ENCODE assay signal across 9 cellular contexts in genomic region chr12:49903351-49903699, GRCh38. TPM values are rescaled to one million over a fixed set of nuclear protein-coding genes. Genes with fewer than 3 reads are reported as not detected.
DNase-seq lines count a peak whose midpoint lies in the region; ATAC-seq and TF ChIP-seq lines count a peak whose summit lies in the region.
"Had no signal": no experiment of that assay in that cellular context is flagged by ENCODE, and none has a peak within 500 bp of the region (broad histone marks: within the 10 kb centered on the region; RNA-seq: fewer than 3 reads in every experiment).

No MANE protein-coding gene starts in this region.

- H3K36me3 Mint-ChIP-seq in stimulated activated naive CD8-positive, alpha-beta T cell treated with anti-CD3 and anti-CD28 coated beads, Interleukin-15, Interleukin-2, amounts not matched to agents 100 ng/mL and 50 ng/mL, for 24 hours (ENCODE audit: low read depth), result no peaks in the 10 kb centered on the region
- no peaks in the 10 kb centered on the region for H3K36me3 Mint-ChIP-seq in naive thymus-derived CD4-positive, alpha-beta T cell

- peaks cover 10% of the 10 kb centered on the region for H3K4me1 Mint-ChIP-seq in stimulated activated naive CD8-positive, alpha-beta T cell treated with anti-CD3 and anti-CD28 coated beads, Interleukin-15, Interleukin-2, amounts not matched to agents 100 ng/mL and 50 ng/mL, for 24 hours (ENCODE audit: low read depth)
- peaks cover 0 to 13% (median 8%) of the 10 kb centered on the region in 7 donors for H3K4me1 Mint-ChIP-seq in naive thymus-derived CD4-positive, alpha-beta T cell

- no peak for TF ChIP-seq CTCF in coronary artery (IDR thresholded peaks at IDR 0.05)
- no peak for TF ChIP-seq CTCF in GM20000 (IDR thresholded peaks at IDR 0.05; ENCODE audit: extremely low read depth, missing control alignments)

- H3K27me3 ChIP-seq in naive thymus-derived CD4-positive, alpha-beta T cell (ENCODE audit: control insufficient read depth in 2 of 2, insufficient read depth in 2 of 2, low read length in 2 of 2), result no peaks in the 10 kb centered on the region

- H3K4me1 ChIP-seq in naive thymus-derived CD4-positive, alpha-beta T cell (ENCODE audit: control insufficient read depth in 2 of 2, insufficient read depth in 2 of 2, low read length in 2 of 2), result no peaks in the 10 kb centered on the region

- H3K27ac Mint-ChIP-seq in stimulated activated naive CD8-positive, alpha-beta T cell treated with anti-CD3 and anti-CD28 coated beads, Interleukin-15, Interleukin-2, amounts not matched to agents 100 ng/mL and 50 ng/mL, for 24 hours, result no peak overlapping the region
- H3K27ac Mint-ChIP-seq in naive thymus-derived CD4-positive, alpha-beta T cell, result no peak overlapping the region

- H3K9me3 ChIP-seq in naive thymus-derived CD4-positive, alpha-beta T cell (ENCODE audit: control insufficient read depth in 2 of 3, low read length in 3 of 3), result no peaks in the 10 kb centered on the region

- intact Hi-C loops in naive thymus-derived CD4-positive, alpha-beta T cell (cut with micrococcal nuclease), result no loop called here

- peaks cover 12% of the 10 kb centered on the region for H3K27me3 Mint-ChIP-seq in stimulated activated naive CD8-positive, alpha-beta T cell treated with anti-CD3 and anti-CD28 coated beads, Interleukin-15, Interleukin-2, amounts not matched to agents 100 ng/mL and 50 ng/mL, for 24 hours
- peaks cover 0 to 32% (median 5%) of the 10 kb centered on the region in 5 donors for H3K27me3 Mint-ChIP-seq in naive thymus-derived CD4-positive, alpha-beta T cell

- POLR2A ChIA-PET in naive thymus-derived CD4-positive, alpha-beta T cell (lab: Charles Lee), result no interaction called here

- no peaks in the 10 kb centered on the region for H3K9me3 Mint-ChIP-seq in stimulated activated naive CD8-positive, alpha-beta T cell treated with anti-CD3 and anti-CD28 coated beads, Interleukin-15, Interleukin-2, amounts not matched to agents 100 ng/mL and 50 ng/mL, for 24 hours
- no peaks in the 10 kb centered on the region for H3K9me3 Mint-ChIP-seq in naive thymus-derived CD4-positive, alpha-beta T cell

- CTCF ChIA-PET in naive thymus-derived CD4-positive, alpha-beta T cell (lab: Charles Lee), result no interaction called here

- DNase-seq in stimulated activated naive CD8-positive, alpha-beta T cell treated with anti-CD3 and anti-CD28 coated beads, Interleukin-15, Interleukin-2, amounts not matched to agents 100 U/mL and 50 U/mL, for 24 hours, result no peak
- no peak for DNase-seq in coronary artery (ENCODE audit: low spot score)
- peak in 1 of 9 donors; percentile 3 for DNase-seq in naive thymus-derived CD4-positive, alpha-beta T cell
- no peak for DNase-seq in GM20000 (ENCODE audit: low spot score)
- DNase-seq in effector CD4-positive, alpha-beta T cell, result no peak

- ATAC-seq in stimulated activated naive CD8-positive, alpha-beta T cell treated with anti-CD3 and anti-CD28 coated beads, Interleukin-15, Interleukin-2, amounts not matched to agents 100 U/mL and 50 U/mL, for 24 hours, result no peak
- ATAC-seq in naive thymus-derived CD4-positive, alpha-beta T cell, result no peak
- ATAC-seq in GM21390 (IDR thresholded peaks at IDR 0.05; ENCODE audit: unreplicated experiment) (no peak), GM19395 (IDR thresholded peaks at IDR 0.05; ENCODE audit: unreplicated experiment) (no peak)

- peak overlapping the region in 1 of 2 donors; percentile 69 for H3K27ac ChIP-seq in coronary artery
- no peak overlapping the region for H3K27ac ChIP-seq in naive thymus-derived CD4-positive, alpha-beta T cell (ENCODE audit: low read depth, low read length)

- H3K4me3 ChIP-seq in coronary artery, result peak overlapping the region; percentile 74
- peak overlapping the region; percentile 20 for H3K4me3 ChIP-seq in naive thymus-derived CD4-positive, alpha-beta T cell (ENCODE audit: low read length)

- no peaks in the 10 kb centered on the region for H3K36me3 ChIP-seq in naive thymus-derived CD4-positive, alpha-beta T cell (ENCODE audit: control insufficient read depth in 2 of 3, insufficient read depth in 3 of 3, low read length in 3 of 3)

- peak overlapping the region; percentile 30 for H3K4me3 Mint-ChIP-seq in stimulated activated naive CD8-positive, alpha-beta T cell treated with anti-CD3 and anti-CD28 coated beads, Interleukin-15, Interleukin-2, amounts not matched to agents 100 ng/mL and 50 ng/mL, for 24 hours
- H3K4me3 Mint-ChIP-seq in naive thymus-derived CD4-positive, alpha-beta T cell, result peak overlapping the region; percentile 31 to 88 (median 68)

RNA-seq across cellular contexts. Expression of gene FAIM2, which starts 0.4 kb away (rescaled TPM):
- total RNA-seq in naive thymus-derived CD4-positive, alpha-beta T cell, result under 1 TPM in 2 of 5 experiments, not detected in 3; 0.22 to 0.85 TPM
- not detected for polyA plus RNA-seq in naive thymus-derived CD4-positive, alpha-beta T cell

RNA-seq across cellular contexts. Expression of gene AQP2, which starts 47.2 kb away (rescaled TPM):
- total RNA-seq in naive thymus-derived CD4-positive, alpha-beta T cell, result not detected
- polyA plus RNA-seq in naive thymus-derived CD4-positive, alpha-beta T cell, result not detected
- total RNA-seq: mucosa of gallbladder had no signal

RNA-seq across cellular contexts. Expression of gene AQP5, which starts 58.3 kb away (rescaled TPM):
- not detected for total RNA-seq in naive thymus-derived CD4-positive, alpha-beta T cell
- not detected for polyA plus RNA-seq in naive thymus-derived CD4-positive, alpha-beta T cell
